In the genomic region with DNA sequence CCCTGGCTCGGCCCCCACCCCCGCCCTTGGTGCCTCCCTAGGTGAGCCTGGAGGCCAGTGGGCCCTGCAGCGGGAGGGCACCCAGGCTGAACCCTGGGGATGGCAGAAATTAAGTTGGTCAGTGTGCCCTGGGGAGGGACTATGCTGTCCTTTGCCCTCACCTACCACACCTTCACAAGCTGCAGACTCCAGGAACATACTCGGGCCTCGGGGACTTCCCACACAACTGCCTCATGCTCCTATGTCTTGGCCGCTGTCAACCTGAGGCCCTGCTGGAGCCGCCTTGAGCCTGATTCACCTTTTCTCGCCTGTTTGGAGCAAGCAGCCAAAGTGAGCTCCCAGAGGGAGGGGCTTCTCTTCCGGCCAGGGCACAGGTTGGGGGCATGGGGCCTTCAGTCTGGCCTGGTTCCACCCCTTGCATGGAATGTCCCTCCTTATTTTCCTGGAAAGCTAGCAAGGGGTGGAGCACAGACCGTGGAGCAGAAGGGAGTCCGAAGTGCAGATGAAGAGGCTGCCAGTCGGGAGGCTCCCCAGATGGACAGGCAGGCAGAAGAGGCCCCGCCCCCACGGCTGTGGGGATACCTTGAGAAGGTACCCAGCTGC, we compare ENCODE assay signal across 22 cellular contexts. TPM values are rescaled to one million over a fixed set of nuclear protein-coding genes. Genes with fewer than 3 reads are reported as not detected.
DNase-seq lines count a peak whose midpoint lies in the region; ATAC-seq and TF ChIP-seq lines count a peak whose summit lies in the region.
"Had no signal": no experiment of that assay in that cellular context is flagged by ENCODE, and none has a peak within 500 bp of the region (broad histone marks: within the 10 kb centered on the region; RNA-seq: fewer than 3 reads in every experiment).

No MANE protein-coding gene starts in this region.

- peak; percentile 46 for DNase-seq in Right ventricle myocardium inferior (ENCODE audit: missing footprints)
- DNase-seq in left ventricle myocardium inferior = no peak
- DNase-seq in body of pancreas = peak in 3 of 4 donors; percentile 8 to 48 (median 20)
- DNase-seq in left kidney (ENCODE audit: low read depth, low spot score) = peak; percentile 69
- DNase-seq in central memory CD4-positive, alpha-beta T cell = no peak
- DNase-seq in RKO (ENCODE audit: low spot score) = no peak
- DNase-seq in activated T-cell treated with anti-CD3 and anti-CD28 coated beads, Interleukin-2, amount 50 U/mL, for 72 hours = no peak
- DNase-seq: activated CD4-positive, alpha-beta T cell treated with anti-CD3 and anti-CD28 coated beads, Interleukin-2, amount 10 ng/mL, durations not matched to agents 7 days and 5 days; activated CD8-positive, alpha-beta memory T cell treated with anti-CD3 and anti-CD28 coated beads, Interleukin-2, amount 50 U/mL, for 4 hours; activated effector memory CD4-positive, alpha-beta T cell treated with anti-CD3 and anti-CD28 coated beads, Interleukin-2, amount 50 U/mL, for 16 hours; foreskin fibroblast; HFFc6; NCI-H1694; NCI-H446; SW 1271; testis had no signal

- H3K36me3 ChIP-seq in left ventricle myocardium inferior (no peaks in the 10 kb centered on the region), body of pancreas (replicated peaks in 1 of 2; ENCODE audit: insufficient read depth in 1 of 2, low read depth in 2 of 2) (no peaks in the 10 kb centered on the region)

- H3K4me1 ChIP-seq in left ventricle myocardium inferior (peaks cover 8% of the 10 kb centered on the region), body of pancreas (peaks cover 19% of the 10 kb centered on the region)

- no peaks in the 10 kb centered on the region for H3K36me3 Mint-ChIP-seq in activated T-cell treated with anti-CD3 and anti-CD28 coated beads, Interleukin-2, amount 50 U/mL, for 72 hours (ENCODE audit: insufficient read depth in 2 of 2)

- no peak overlapping the region for H3K4me3 ChIP-seq in left ventricle myocardium inferior
- no peak overlapping the region for H3K4me3 ChIP-seq in body of pancreas
- H3K4me3 ChIP-seq: hepatocyte, testis had no signal

- H3K9me3 ChIP-seq in left ventricle myocardium inferior (replicated peaks) = no peaks in the 10 kb centered on the region
- H3K9me3 ChIP-seq in body of pancreas = no peaks in the 10 kb centered on the region
- H3K9me3 ChIP-seq: testis had no signal

- TF ChIP-seq CTCF in left ventricle myocardium inferior (IDR thresholded peaks at IDR 0.05; ENCODE audit: borderline replicate concordance) (no peak), body of pancreas (IDR thresholded peaks at IDR 0.05) (no peak)

- H3K4me3 Mint-ChIP-seq in activated T-cell treated with anti-CD3 and anti-CD28 coated beads, Interleukin-2, amount 50 U/mL, for 72 hours = no peak overlapping the region
- H3K4me3 Mint-ChIP-seq: activated CD4-positive, alpha-beta T cell treated with anti-CD3 and anti-CD28 coated beads, Interleukin-2, amount 10 ng/mL, durations not matched to agents 7 days and 5 days; HFFc6; neural crest cell had no signal

- H3K27me3 Mint-ChIP-seq in activated T-cell treated with anti-CD3 and anti-CD28 coated beads, Interleukin-2, amount 50 U/mL, for 72 hours (ENCODE audit: low read depth) = peaks cover 59% of the 10 kb centered on the region

- H3K27ac ChIP-seq in left ventricle myocardium inferior (replicated peaks) (no peak overlapping the region), body of pancreas (no peak overlapping the region)
- H3K27ac ChIP-seq: epithelial cell of prostate, hepatocyte, testis had no signal

- no peak for ATAC-seq in Right ventricle myocardium inferior
- no peak for ATAC-seq in body of pancreas
- ATAC-seq in HG03175 (IDR thresholded peaks at IDR 0.05; ENCODE audit: unreplicated experiment) = no peak
- ATAC-seq in activated T-cell treated with anti-CD3 and anti-CD28 coated beads, Interleukin-2, amount 50 U/mL, for 72 hours (replicated peaks in 1 of 2) = no peak

- intact Hi-C loops in Right ventricle myocardium inferior (cut with DNase I) = loop anchor here (5.0 kb wide), 1 partner anchor 49 kb away; no protein-coding TSS in a partner anchor
- intact Hi-C loops in left ventricle myocardium inferior (cut with micrococcal nuclease) = loop anchor here (5.0 kb wide), 1 partner anchor 74 kb away; no protein-coding TSS in a partner anchor
- intact Hi-C loops in body of pancreas (cut with DNase I) = loop anchor here (5.0 kb wide), 1 partner anchor 49 kb away; no protein-coding TSS in a partner anchor

- WGBS in body of pancreas, 2 donors = 10 to 45% methylated on average over 2 to 14 of the region's 14 CpGs

- no peak overlapping the region for H3K27ac Mint-ChIP-seq in activated T-cell treated with anti-CD3 and anti-CD28 coated beads, Interleukin-2, amount 50 U/mL, for 72 hours
- H3K27ac Mint-ChIP-seq: activated CD4-positive, alpha-beta T cell treated with anti-CD3 and anti-CD28 coated beads, Interleukin-2, amount 10 ng/mL, durations not matched to agents 7 days and 5 days; HFFc6 had no signal

- TF ChIP-seq POLR2A in body of pancreas (IDR thresholded peaks at IDR 0.05) = no peak

- H3K4me1 Mint-ChIP-seq in activated T-cell treated with anti-CD3 and anti-CD28 coated beads, Interleukin-2, amount 50 U/mL, for 72 hours (ENCODE audit: low read depth) = peaks cover 40% of the 10 kb centered on the region

- no peaks in the 10 kb centered on the region for H3K9me3 Mint-ChIP-seq in activated T-cell treated with anti-CD3 and anti-CD28 coated beads, Interleukin-2, amount 50 U/mL, for 72 hours
- H3K9me3 Mint-ChIP-seq: activated CD4-positive, alpha-beta T cell treated with anti-CD3 and anti-CD28 coated beads, Interleukin-2, amount 10 ng/mL, durations not matched to agents 7 days and 5 days; HFFc6; neural crest cell had no signal

- H3K27me3 ChIP-seq in left ventricle myocardium inferior (ENCODE audit: low read depth) (peaks cover 83% of the 10 kb centered on the region), body of pancreas (no peaks in the 10 kb centered on the region)
- H3K27me3 ChIP-seq: testis had no signal

RNA-seq across cellular contexts. Expression of a gene that starts 24.7 kb away (rescaled TPM):
- total RNA-seq in Right ventricle myocardium inferior = not detected
- not detected for total RNA-seq in left ventricle myocardium inferior
- not detected for total RNA-seq in body of pancreas
- not detected for total RNA-seq in activated T-cell treated with anti-CD3 and anti-CD28 coated beads, Interleukin-2, amount 50 U/mL, for 72 hours
- total RNA-seq: activated CD4-positive, alpha-beta T cell treated with anti-CD3 and anti-CD28 coated beads, Interleukin-2, amount 10 ng/mL, durations not matched to agents 7 days and 5 days; bronchial epithelial cell; dermis microvascular lymphatic vessel endothelial cell; hepatocyte; HFFc6; neural crest cell had no signal

RNA-seq across cellular contexts. Expression of a gene that starts 37.2 kb away (rescaled TPM):
- total RNA-seq in Right ventricle myocardium inferior (not detected), left ventricle myocardium inferior (not detected), body of pancreas (not detected)
- under 1 TPM in 1 of 2 donors, not detected in 1; 0.37 TPM for total RNA-seq in activated T-cell treated with anti-CD3 and anti-CD28 coated beads, Interleukin-2, amount 50 U/mL, for 72 hours
- total RNA-seq: bronchial epithelial cell, dermis microvascular lymphatic vessel endothelial cell, hepatocyte, HFFc6, neural crest cell had no signal

Comparison
In these comparisons a context has a peak if more than half of its experiments do, and no peak if none do; other contexts are left out.
1. DNase-seq: peak in Right ventricle myocardium inferior (single experiment), body of pancreas (3 of 4) and left kidney (single experiment); none in left ventricle myocardium inferior (single experiment), central memory CD4-positive, alpha-beta T cell (single experiment), RKO (single experiment) and activated T-cell treated with anti-CD3 and anti-CD28 coated beads, Interleukin-2, amount 50 U/mL, for 72 hours (0 of 2).